In the genomic region with DNA sequence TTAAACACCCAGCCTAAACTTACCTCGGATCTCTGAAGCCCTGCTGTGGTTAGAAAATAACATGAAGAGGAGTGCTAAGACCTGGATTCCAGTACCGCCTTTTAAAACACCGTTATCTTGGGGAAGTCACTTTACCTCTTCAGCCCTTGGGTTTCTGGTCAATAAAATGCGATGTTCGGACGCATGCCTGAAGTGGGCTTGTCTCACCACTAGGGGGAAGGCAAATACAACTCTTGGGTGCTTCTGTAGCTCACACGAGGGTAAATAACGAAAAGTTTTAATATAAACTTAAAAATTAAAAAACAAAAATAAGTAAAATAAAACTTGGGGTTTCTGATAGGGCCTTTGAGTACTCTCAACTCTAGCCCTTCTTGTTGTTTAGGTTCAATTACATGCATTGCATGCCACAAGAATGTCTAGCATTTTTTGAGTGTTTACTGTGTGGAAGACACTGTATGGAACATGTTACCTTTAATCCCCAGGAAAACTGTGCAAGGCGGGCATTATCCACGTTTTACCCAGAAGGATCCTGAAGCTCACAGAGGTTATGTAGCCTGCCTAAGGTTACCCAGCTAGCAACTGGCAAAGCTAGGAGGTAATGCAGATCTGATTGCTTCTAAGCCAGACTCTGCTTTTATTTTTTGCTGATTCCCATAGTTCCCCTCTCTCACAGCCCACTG, we compare ENCODE assay signal across 8 cellular contexts.
DNase-seq lines count a peak whose midpoint lies in the region; ATAC-seq, FAIRE-seq and TF ChIP-seq lines count a peak whose summit lies in the region.

No MANE protein-coding gene starts in this region.

- 0% methylated on average over 10 of the region's 10 CpGs for WGBS in K562 (ENCODE audit: insufficient coverage, low coverage, missing lambda C conversion rate)
- 9 to 12% (median 9%) methylated on average over 10 of the region's 10 CpGs for WGBS in spleen, 5 donors

- H3K4me2 ChIP-seq in K562 (ENCODE audit: insufficient read depth, low read length), result no peak overlapping the region

- TF ChIP-seq CTCF in K562 (IDR thresholded peaks at IDR 0.05 in 2 of 3, conservative IDR thresholded peaks at IDR 0.05 in 1 of 3; ENCODE audit: insufficient read depth in 2 of 3, low read depth in 1 of 3, low read length in 3 of 3) (peak; percentile 74 to 84 (median 75)), spleen (IDR thresholded peaks at IDR 0.05 in 8 of 11, conservative IDR thresholded peaks at IDR 0.05 in 3 of 11) (peak; percentile 60 to 87 (median 83))

- peak overlapping the region; percentile 83 for H2AFZ ChIP-seq in K562 (ENCODE audit: low read depth, low read length)

- in situ Hi-C loops in K562 (cut with MboI), result loop anchor here (5.0 kb wide), 1 partner anchor 136 kb away; no protein-coding TSS in a partner anchor

- H3K27me3 ChIP-seq in K562 (ENCODE audit: control insufficient read depth in 2 of 2, insufficient read depth in 2 of 2, low read length in 2 of 2) (no peaks in the 10 kb centered on the region), spleen (replicated peaks in 1 of 7) (peaks cover 0 to 6% (median 0%) of the 10 kb centered on the region in 7 donors)

- POLR2A ChIA-PET in K562 (lab: Yijun Ruan, JAX), result no interaction called here

- no peaks in the 10 kb centered on the region for H3K9me1 ChIP-seq in K562 (ENCODE audit: control insufficient read depth, insufficient read depth, low read length)

- intact Hi-C loops in Right ventricle myocardium inferior (cut with DNase I), result loop anchor here (1.0 to 5.0 kb wide), 2 partner anchors 597 to 1106 kb away; no protein-coding TSS in a partner anchor
- intact Hi-C loops in cardiac septum (cut with DNase I), result loop anchor here (2.0 to 10.0 kb wide), 5 partner anchors 140 to 1098 kb away; no protein-coding TSS in a partner anchor
- intact Hi-C loops in K562 (cut with micrococcal nuclease), result loop anchor here (1.0 to 10.0 kb wide), 5 partner anchors 140 to 1108 kb away; no protein-coding TSS in a partner anchor
- intact Hi-C loops in spleen (cut with DNase I; ENCODE audit: low total_unique reads), result loop anchor here (5.0 to 10.0 kb wide), 4 partner anchors 182 to 1098 kb away; no protein-coding TSS in a partner anchor

- no peaks in the 10 kb centered on the region for H4K20me1 ChIP-seq in K562 (replicated peaks; ENCODE audit: control insufficient read depth, insufficient read depth, low read length)

- no peaks in the 10 kb centered on the region for H3K79me2 ChIP-seq in K562 (ENCODE audit: control insufficient read depth, insufficient read depth, low read length)

- H3K27ac ChIP-seq in K562 (ENCODE audit: extremely low read depth, low read depth, low read length) (no peak overlapping the region), spleen (no peak overlapping the region)

- DNase-seq in Right ventricle myocardium inferior (ENCODE audit: missing footprints) (no peak), cardiac septum (ENCODE audit: low spot score) (no peak), NCI-H1436 (lab: John Stamatoyannopoulos, UW) (peak; percentile 43), T-helper 9 cell (peak; percentile 22), K562 (ENCODE audit: extremely low read depth in 1 of 4, low spot score in 3 of 4) (peak; percentile 52 to 74 (median 54)), iPS DF 4.7 (ENCODE audit: extremely low read depth, low spot score) (peak; percentile 69), spleen (no peak)

- peak; percentile 82 for FAIRE-seq in K562 (lab: Jason Lieb, UNC)

- H3K4me3 ChIP-seq in K562 (no peak overlapping the region), spleen (no peak overlapping the region)

- TF ChIP-seq POLR2A in K562 (conservative IDR thresholded peaks at IDR 0.05), result no peak
- no peak for TF ChIP-seq POLR2A in spleen (IDR thresholded peaks at IDR 0.05)

- TF ChIP-seq RAD21 in K562 (CRISPR knock-in tag; conservative IDR thresholded peaks at IDR 0.05 in 1 of 2, IDR thresholded peaks at IDR 0.05 in 1 of 2), result peak; percentile 86 to 87

- ATAC-seq in Right ventricle myocardium inferior (peak; percentile 77), HG02852 (IDR thresholded peaks at IDR 0.05; ENCODE audit: unreplicated experiment) (peak; percentile 95), K562 (peak; percentile 98)

- no TSS peak for BruUV-seq in K562 (replicated peaks; lab: Mats Ljungman, UMichigan)

- CTCF ChIA-PET in K562 (lab: Yijun Ruan, JAX; ENCODE audit: low intra/inter-chr PET ratio), result interaction anchor here (0.8 to 1.8 kb wide), 4 partner anchors 139 to 597 kb away, joined by 3 to 9 read pairs (median 4); no protein-coding TSS in a partner anchor

- no peaks in the 10 kb centered on the region for H3K36me3 ChIP-seq in K562 (ENCODE audit: control insufficient read depth, insufficient read depth, low read length)
- H3K36me3 ChIP-seq in spleen, result no peaks in the 10 kb centered on the region

- no peak overlapping the region for H3K9ac ChIP-seq in K562 (ENCODE audit: insufficient read depth in 1 of 2, low read depth in 2 of 2, low read length in 2 of 2)

- H3K9me3 ChIP-seq in K562 (replicated peaks; ENCODE audit: control insufficient read depth, insufficient read depth, low read depth, low read length) (no peaks in the 10 kb centered on the region), spleen (no peaks in the 10 kb centered on the region)

- H3K4me1 ChIP-seq in K562 (replicated peaks in 1 of 2; ENCODE audit: control insufficient read depth in 2 of 2, insufficient read depth in 2 of 2, low read length in 2 of 2) (no peaks in the 10 kb centered on the region), spleen (peaks cover 0 to 11% (median 6%) of the 10 kb centered on the region in 6 donors)

- no peak for TF ChIP-seq EP300 in K562 (IDR thresholded peaks at IDR 0.05; ENCODE audit: low read length)

TF ChIP-seq in K562, 482 proteins besides CTCF, POLR2A, EP300 and RAD21:
- TF ChIP-seq RBM17 (IDR thresholded peaks at IDR 0.05; ENCODE audit: borderline replicate concordance, low read depth, low read length) (no peak), FOXK2 (conservative IDR thresholded peaks at IDR 0.05 in 1 of 2, IDR thresholded peaks at IDR 0.05 in 1 of 2; ENCODE audit: low read depth in 2 of 2) (0 out of 4 replicates have a peak, but pooled peaks of 1 of the 2 experiments have one; percentile 32), ARID2 (IDR thresholded peaks at IDR 0.05) (0 out of 2 replicates have a peak, but pooled peaks have one; percentile 52), STAG1 (CRISPR knock-in tag; IDR thresholded peaks at IDR 0.05; ENCODE audit: borderline replicate concordance) (peak; percentile 37; the same call in 1 of the 2 replicates), CC2D1A (IDR thresholded peaks at IDR 0.05) (0 out of 2 replicates have a peak, but pooled peaks have one; percentile 24), SMC3 (conservative IDR thresholded peaks at IDR 0.05; ENCODE audit: insufficient read depth, low read depth, low read length) (peak; percentile 80)
- TF ChIP-seq, protein P1, sequence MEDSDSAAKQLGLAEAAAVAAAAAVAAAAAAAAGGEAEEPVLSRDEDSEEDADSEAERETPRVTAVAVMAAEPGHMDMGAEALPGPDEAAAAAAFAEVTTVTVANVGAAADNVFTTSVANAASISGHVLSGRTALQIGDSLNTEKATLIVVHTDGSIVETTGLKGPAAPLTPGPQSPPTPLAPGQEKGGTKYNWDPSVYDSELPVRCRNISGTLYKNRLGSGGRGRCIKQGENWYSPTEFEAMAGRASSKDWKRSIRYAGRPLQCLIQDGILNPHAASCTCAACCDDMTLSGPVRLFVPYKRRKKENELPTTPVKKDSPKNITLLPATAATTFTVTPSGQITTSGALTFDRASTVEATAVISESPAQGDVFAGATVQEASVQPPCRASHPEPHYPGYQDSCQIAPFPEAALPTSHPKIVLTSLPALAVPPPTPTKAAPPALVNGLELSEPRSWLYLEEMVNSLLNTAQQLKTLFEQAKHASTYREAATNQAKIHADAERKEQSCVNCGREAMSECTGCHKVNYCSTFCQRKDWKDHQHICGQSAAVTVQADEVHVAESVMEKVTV (CRISPR knock-in tag; IDR thresholded peaks at IDR 0.05), result peak; percentile 80
- TF ChIP-seq, protein P2, sequence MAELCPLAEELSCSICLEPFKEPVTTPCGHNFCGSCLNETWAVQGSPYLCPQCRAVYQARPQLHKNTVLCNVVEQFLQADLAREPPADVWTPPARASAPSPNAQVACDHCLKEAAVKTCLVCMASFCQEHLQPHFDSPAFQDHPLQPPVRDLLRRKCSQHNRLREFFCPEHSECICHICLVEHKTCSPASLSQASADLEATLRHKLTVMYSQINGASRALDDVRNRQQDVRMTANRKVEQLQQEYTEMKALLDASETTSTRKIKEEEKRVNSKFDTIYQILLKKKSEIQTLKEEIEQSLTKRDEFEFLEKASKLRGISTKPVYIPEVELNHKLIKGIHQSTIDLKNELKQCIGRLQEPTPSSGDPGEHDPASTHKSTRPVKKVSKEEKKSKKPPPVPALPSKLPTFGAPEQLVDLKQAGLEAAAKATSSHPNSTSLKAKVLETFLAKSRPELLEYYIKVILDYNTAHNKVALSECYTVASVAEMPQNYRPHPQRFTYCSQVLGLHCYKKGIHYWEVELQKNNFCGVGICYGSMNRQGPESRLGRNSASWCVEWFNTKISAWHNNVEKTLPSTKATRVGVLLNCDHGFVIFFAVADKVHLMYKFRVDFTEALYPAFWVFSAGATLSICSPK (IDR thresholded peaks at IDR 0.05; ENCODE audit: borderline replicate concordance), result no peak
- TF ChIP-seq, protein P3, sequence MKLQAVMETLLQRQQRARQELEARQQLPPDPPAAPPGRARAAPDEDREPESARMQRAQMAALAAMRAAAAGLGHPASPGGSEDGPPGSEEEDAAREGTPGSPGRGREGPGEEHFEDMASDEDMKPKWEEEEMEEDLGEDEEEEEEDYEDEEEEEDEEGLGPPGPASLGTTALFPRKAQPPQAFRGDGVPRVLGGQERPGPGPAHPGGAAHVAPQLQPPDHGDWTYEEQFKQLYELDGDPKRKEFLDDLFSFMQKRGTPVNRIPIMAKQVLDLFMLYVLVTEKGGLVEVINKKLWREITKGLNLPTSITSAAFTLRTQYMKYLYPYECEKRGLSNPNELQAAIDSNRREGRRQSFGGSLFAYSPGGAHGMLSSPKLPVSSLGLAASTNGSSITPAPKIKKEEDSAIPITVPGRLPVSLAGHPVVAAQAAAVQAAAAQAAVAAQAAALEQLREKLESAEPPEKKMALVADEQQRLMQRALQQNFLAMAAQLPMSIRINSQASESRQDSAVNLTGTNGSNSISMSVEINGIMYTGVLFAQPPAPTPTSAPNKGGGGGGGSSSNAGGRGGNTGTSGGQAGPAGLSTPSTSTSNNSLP (IDR thresholded peaks at IDR 0.05; ENCODE audit: borderline replicate concordance, low read depth, low read length), result 0 out of 2 replicates have a peak, but pooled peaks have one; percentile 23

Comparison
In these comparisons a context has a peak if more than half of its experiments do, and no peak if none do; other contexts are left out.
1. DNase-seq: peak in NCI-H1436 (single experiment), T-helper 9 cell (single experiment), K562 (4 of 4) and iPS DF 4.7 (single experiment); none in Right ventricle myocardium inferior (single experiment), cardiac septum (single experiment) and spleen (single experiment).
2. Peak in every context shown above with its lines, with median percentiles within 50 percentile points of each other: ATAC-seq.